8 cellular contexts compared by ENCODE assay signal in the genomic region with DNA sequence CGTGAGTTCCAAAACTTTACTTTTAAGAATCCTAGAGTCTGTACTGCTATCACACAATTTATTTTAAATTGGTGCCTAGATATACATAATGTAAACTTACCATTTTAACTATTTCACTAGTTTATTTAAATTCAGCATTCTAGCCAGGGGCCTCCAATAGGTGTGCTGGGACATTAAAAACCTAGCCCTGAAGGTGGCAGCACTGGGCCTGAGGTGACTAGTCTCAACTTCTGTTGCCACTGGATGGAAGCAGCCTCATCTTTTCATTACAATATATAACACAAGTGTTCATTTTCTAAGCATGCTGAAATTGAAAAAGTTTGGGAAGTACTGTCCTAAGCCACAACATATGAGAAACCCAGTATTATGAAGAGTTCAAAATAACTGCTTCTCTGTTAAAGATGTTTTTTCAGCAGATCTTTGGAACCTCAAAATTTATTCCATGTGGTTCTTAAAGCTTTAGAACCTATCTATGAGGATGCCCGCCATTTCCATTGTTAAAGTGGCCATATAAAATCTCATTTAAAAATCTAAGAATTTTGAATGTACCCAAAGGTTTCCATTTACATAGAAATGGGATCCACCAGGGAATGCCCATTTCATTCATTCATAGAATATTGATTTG. TPM values are rescaled to one million over a fixed set of nuclear protein-coding genes. Genes with fewer than 3 reads are reported as not detected.
A peak's percentile ranks its signal among the peaks of the same experiment; 100 is the strongest.
DNase-seq lines count a peak whose midpoint lies in the region; ATAC-seq and TF ChIP-seq lines count a peak whose summit lies in the region.

No MANE protein-coding gene starts in this region.

- H3K4me2 ChIP-seq in H9 (ENCODE audit: insufficient read depth, insufficient read length, low read length), result no peak overlapping the region

- no peak overlapping the region for H3K4ac ChIP-seq in H9 (ENCODE audit: low read depth, low read length)

- H2BK20ac ChIP-seq in H9 (ENCODE audit: low read depth, low read length, poor library complexity, severe bottlenecking), result no peak overlapping the region

- no peaks in the 10 kb centered on the region; a peak in 1 of 7 replicates for H3K36me3 Mint-ChIP-seq in H9 (ENCODE audit: insufficient read depth in 1 of 3, low read depth in 3 of 3)
- H3K36me3 Mint-ChIP-seq in T-helper 2 cell treated with Interferon-gamma antibody and Interleukin-4, amounts not matched to agents 5 μg/mL and 100 μg/mL, for 36 hours (ENCODE audit: low read depth), result peaks cover 6% of the 10 kb centered on the region

- H4K5ac ChIP-seq in H9 (ENCODE audit: insufficient read length, low read depth, low read length), result no peak overlapping the region

- no peaks in the 10 kb centered on the region for H3K27me3 Mint-ChIP-seq in H9 (ENCODE audit: low read depth)
- H3K27me3 Mint-ChIP-seq in T-helper 2 cell treated with Interferon-gamma antibody and Interleukin-4, amounts not matched to agents 5 μg/mL and 100 μg/mL, for 36 hours (ENCODE audit: low read depth), result peaks cover 6% of the 10 kb centered on the region

- no peak overlapping the region for H2BK12ac ChIP-seq in H9 (ENCODE audit: insufficient read length, low read depth, low read length)

- H3K79me1 ChIP-seq in H9 (ENCODE audit: insufficient read depth, low read depth, low read length, poor library complexity, severe bottlenecking), result no peaks in the 10 kb centered on the region

- H3K27ac ChIP-seq in H9 (ENCODE audit: insufficient read length, low read depth, low read length), result no peak overlapping the region

- H3K23me2 ChIP-seq in H9 (ENCODE audit: insufficient read length, low read depth, low read length, poor library complexity, severe bottlenecking), result peaks cover 4% of the 10 kb centered on the region

- no peak overlapping the region for H3K56ac ChIP-seq in H9 (ENCODE audit: insufficient read length, low read depth, low read length)

- no peak overlapping the region for H2BK5ac ChIP-seq in H9 (ENCODE audit: insufficient read length, low read length)

- TF ChIP-seq CTCF in H9 (conservative IDR thresholded peaks at IDR 0.05), result peak; percentile 86

- no peak overlapping the region for H3K18ac ChIP-seq in H9 (ENCODE audit: insufficient read length, low read depth, low read length)

- peaks cover 2% of the 10 kb centered on the region; the same call in 1 of the 2 replicates for H3K79me2 ChIP-seq in H9 (ENCODE audit: insufficient read depth, low read length)

- no peaks in the 10 kb centered on the region for H3K4me1 ChIP-seq in H9 (ENCODE audit: insufficient read depth, low read length)

- ATAC-seq in HG03097 (IDR thresholded peaks at IDR 0.05; ENCODE audit: low FRiP score, unreplicated experiment), result no peak

- no peak overlapping the region for H3K27ac Mint-ChIP-seq in H9
- H3K27ac Mint-ChIP-seq in T-helper 2 cell treated with Interferon-gamma antibody and Interleukin-4, amounts not matched to agents 5 μg/mL and 100 μg/mL, for 36 hours, result no peak overlapping the region

- H3K9me3 ChIP-seq in H9 (ENCODE audit: control insufficient read depth, low read depth, low read length), result no peaks in the 10 kb centered on the region

- no peak overlapping the region for H3T11ph ChIP-seq in H9 (ENCODE audit: low read length)

- no peaks in the 10 kb centered on the region for H3K27me3 ChIP-seq in H9 (ENCODE audit: insufficient read depth, low read length)

- H2AK5ac ChIP-seq in H9 (ENCODE audit: insufficient read length, low read length), result no peak overlapping the region

- no peaks in the 10 kb centered on the region for H3K9me3 Mint-ChIP-seq in H9
- H3K9me3 Mint-ChIP-seq in T-helper 2 cell treated with Interferon-gamma antibody and Interleukin-4, amounts not matched to agents 5 μg/mL and 100 μg/mL, for 36 hours, result no peaks in the 10 kb centered on the region

- H3K14ac ChIP-seq in H9 (ENCODE audit: insufficient read depth, low read length), result no peak overlapping the region

- WGBS in H9 (ENCODE audit: extremely low coverage, insufficient read length, low lambda C conversion rate), result no CpG with 5 or more reads among the region's 2 CpGs

- H4K8ac ChIP-seq in H9 (replicated peaks; ENCODE audit: insufficient read length, low read depth, low read length), result no peak overlapping the region

- H3K23ac ChIP-seq in H9 (ENCODE audit: insufficient read length, low read depth, low read length), result no peak overlapping the region

- no peaks in the 10 kb centered on the region for H4K20me1 ChIP-seq in H9 (ENCODE audit: control insufficient read depth, insufficient read depth, insufficient read length)

- no peak overlapping the region for H3K4me3 Mint-ChIP-seq in H9
- H3K4me3 Mint-ChIP-seq in T-helper 2 cell treated with Interferon-gamma antibody and Interleukin-4, amounts not matched to agents 5 μg/mL and 100 μg/mL, for 36 hours, result no peak overlapping the region

- peaks cover 20 to 42% of the 10 kb centered on the region in 2 experiments for H3K4me1 Mint-ChIP-seq in H9
- peaks cover 17% of the 10 kb centered on the region for H3K4me1 Mint-ChIP-seq in T-helper 2 cell treated with Interferon-gamma antibody and Interleukin-4, amounts not matched to agents 5 μg/mL and 100 μg/mL, for 36 hours (ENCODE audit: low read depth)

- H2BK15ac ChIP-seq in H9 (ENCODE audit: low read depth, low read length), result no peak overlapping the region

- H4K91ac ChIP-seq in H9 (ENCODE audit: insufficient read length, low read depth, low read length), result no peak overlapping the region

- H2AFZ ChIP-seq in H9 (ENCODE audit: low read length), result no peak overlapping the region

- H3K9ac ChIP-seq in H9 (ENCODE audit: extremely low read depth, insufficient read length, low read length), result no peak overlapping the region

- DNase-seq in DMS79 (lab: John Stamatoyannopoulos, UW) (peak; percentile 19), H9 (peak; percentile 77), NCI-H1092 treated with DMSO at 0.1 percent for 48 hours (lab: John Stamatoyannopoulos, UW) (peak; percentile 55), anterior cingulate cortex (lab: John Stamatoyannopoulos, UW) (peak in 45 of 58 donors; percentile 1 to 76 (median 24)), hippocampal formation (lab: John Stamatoyannopoulos, UW) (peak; percentile 41 to 48), smooth muscle cell of the brain vasculature (ENCODE audit: low read depth, low spot score) (peak; percentile 31)
- DNase-seq in T-helper 2 cell treated with Interferon-gamma antibody and Interleukin-4, amounts not matched to agents 5 μg/mL and 100 μg/mL, for 36 hours (ENCODE audit: low spot score), result peak; percentile 70

- no peak overlapping the region for H2BK120ac ChIP-seq in H9 (ENCODE audit: low read depth, low read length, poor library complexity, severe bottlenecking)

RNA-seq across cellular contexts. Expression of a gene that starts 2.9 kb away (rescaled TPM):
- 65.2 and 72.5 TPM in 2 replicates for total RNA-seq in H9 (2021)

Comparison
In these comparisons a context has a peak if more than half of its experiments do, and no peak if none do; other contexts are left out.
1. DNase-seq: peak in every context shown above with its lines; median percentile 77 in H9; 70 in T-helper 2 cell treated with Interferon-gamma antibody and Interleukin-4, amounts not matched to agents 5 μg/mL and 100 μg/mL, for 36 hours; 55 in NCI-H1092 treated with DMSO at 0.1 percent for 48 hours; 44 in hippocampal formation; 31 in smooth muscle cell of the brain vasculature; 24 in anterior cingulate cortex; 19 in DMS79.